ENCODE assay signal across 8 cellular contexts in the genomic region with DNA sequence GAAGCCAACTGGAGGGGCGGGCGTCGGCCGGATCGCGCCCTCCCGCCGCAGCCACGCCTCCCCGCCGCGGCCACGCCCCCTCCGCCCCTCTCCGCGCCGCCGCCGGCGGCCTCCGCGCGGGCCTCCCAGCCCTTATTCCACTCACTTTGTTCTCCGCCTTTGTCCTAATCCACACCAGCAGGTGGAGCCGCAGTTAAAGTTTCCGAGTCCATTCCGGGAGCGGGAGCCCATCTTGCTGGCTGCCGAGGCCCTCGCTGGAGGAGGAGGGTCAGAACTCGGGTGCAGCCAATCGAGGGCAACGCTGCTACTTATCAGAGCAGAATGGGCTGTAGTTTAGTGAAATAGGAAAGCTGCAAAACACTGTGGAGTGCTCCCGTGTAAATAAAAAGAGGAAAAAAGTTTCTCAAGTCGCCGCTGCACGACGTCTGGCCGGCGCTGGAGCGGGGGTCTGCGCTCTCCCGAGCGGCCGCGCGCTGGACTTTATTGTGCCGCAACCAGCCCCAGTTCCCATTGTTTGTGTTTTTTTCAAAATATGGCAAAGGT. TPM values are rescaled to one million over a fixed set of nuclear protein-coding genes. Genes with fewer than 3 reads are reported as not detected.
A peak's percentile ranks its signal among the peaks of the same experiment; 100 is the strongest.
DNase-seq lines count a peak whose midpoint lies in the region; ATAC-seq and TF ChIP-seq lines count a peak whose summit lies in the region.

TSS of gene ASF1A (plus strand) at position 271 of the 543 bp plus-strand sequence. CDS start at position 533, 262 bp downstream.

- intact Hi-C loops in Panc1 (cut with micrococcal nuclease; ENCODE audit: unreplicated experiment) = loop anchor here (5.0 kb wide), 1 partner anchor 218 kb away; no protein-coding TSS in a partner anchor

- BruUV-seq in Panc1 (replicated peaks; lab: Mats Ljungman, UMichigan) = no TSS peak

- H3K4me1 ChIP-seq in DND-41 (ENCODE audit: insufficient read depth, low read length) (peaks cover 54% of the 10 kb centered on the region), KMS-11 (ENCODE audit: low read depth, poor library complexity, severe bottlenecking) (peaks cover 41% of the 10 kb centered on the region), Panc1 (ENCODE audit: control insufficient read depth, insufficient read depth, low read length) (peaks cover 35% of the 10 kb centered on the region), esophagus (ENCODE audit: control insufficient read depth in 2 of 2, insufficient read depth in 2 of 2, low read length in 1 of 2) (peaks cover 0 to 2% of the 10 kb centered on the region in 2 donors), muscle layer of colon (ENCODE audit: insufficient read depth, low read length) (peaks cover 25% of the 10 kb centered on the region)

- H3K79me2 ChIP-seq in DND-41 (ENCODE audit: insufficient read depth, low read length) = peaks cover 77% of the 10 kb centered on the region
- H3K79me2 ChIP-seq in KMS-11 (ENCODE audit: insufficient read depth, low read depth) = peaks cover 48% of the 10 kb centered on the region

- H3K36me3 Mint-ChIP-seq in activated T-cell treated with anti-CD3 and anti-CD28 coated beads, Interleukin-2, amount 50 U/mL, for 4 hours (ENCODE audit: insufficient read depth) = peaks cover 13% of the 10 kb centered on the region

- peak within 1 kb of the TSS; percentile 98 to 99 for H3K4me3 ChIP-seq in DND-41 (ENCODE audit: low read depth in 1 of 2, low read length in 2 of 2)
- no peak within 1 kb of the TSS for H3K4me3 ChIP-seq in KMS-11 (IDR thresholded peaks at IDR 0.05; ENCODE audit: insufficient read depth, low read depth, low read length)
- peak within 1 kb of the TSS; percentile 91 to 98 for H3K4me3 ChIP-seq in Panc1 (ENCODE audit: low read depth in 2 of 2, low read length in 2 of 2)
- H3K4me3 ChIP-seq in esophagus (ENCODE audit: low read depth in 1 of 2, low read length in 2 of 2) = peak within 1 kb of the TSS; percentile 88 to 97
- H3K4me3 ChIP-seq in muscle layer of colon (ENCODE audit: low read depth in 1 of 2, low read length in 2 of 2) = peak within 1 kb of the TSS; percentile 88

- DNase-seq in DND-41 (peak; percentile 99), Panc1 (ENCODE audit: low read depth, low spot score) (peak; percentile 93)
- DNase-seq in activated T-cell treated with anti-CD3 and anti-CD28 coated beads, Interleukin-2, amount 50 U/mL, for 4 hours = peak; percentile 89
- peak; percentile 88 to 92 for DNase-seq in stimulated activated CD8-positive, alpha-beta memory T cell treated with anti-CD3 and anti-CD28 coated beads, Interleukin-7, amount 100 ng/mL, for 4 hours (ENCODE audit: low read depth in 2 of 2)

- H3K27me3 ChIP-seq in DND-41 (ENCODE audit: insufficient read depth, low read length, poor library complexity) (no peaks in the 10 kb centered on the region), KMS-11 (ENCODE audit: insufficient read depth, low read depth) (no peaks in the 10 kb centered on the region), Panc1 (ENCODE audit: control insufficient read depth, insufficient read depth, low read length) (no peaks in the 10 kb centered on the region), esophagus (ENCODE audit: control insufficient read depth in 1 of 2, insufficient read depth in 2 of 2, low read length in 2 of 2) (no peaks in the 10 kb centered on the region), muscle layer of colon (ENCODE audit: control insufficient read depth in 1 of 2, insufficient read depth in 2 of 2, low read length in 2 of 2) (no peaks in the 10 kb centered on the region)

- peaks cover 17% of the 10 kb centered on the region for H3K36me3 ChIP-seq in DND-41 (ENCODE audit: insufficient read depth, low read length)
- no peaks in the 10 kb centered on the region for H3K36me3 ChIP-seq in KMS-11 (ENCODE audit: insufficient read depth)
- H3K36me3 ChIP-seq in Panc1 (ENCODE audit: control insufficient read depth, insufficient read depth, low read length) = peaks cover 8% of the 10 kb centered on the region; the same call in 1 of the 2 replicates
- no peaks in the 10 kb centered on the region for H3K36me3 ChIP-seq in esophagus (ENCODE audit: control insufficient read depth in 2 of 2, insufficient read depth in 2 of 2, low read length in 1 of 2)
- no peaks in the 10 kb centered on the region for H3K36me3 ChIP-seq in muscle layer of colon (ENCODE audit: insufficient read depth, low read length)

- in situ Hi-C loops in Panc1 (cut with HindIII; ENCODE audit: low pct_unique_long_range_greater_than_20kb, low sequenced_read_pairs) = no loop called here

- H3K4me1 Mint-ChIP-seq in activated T-cell treated with anti-CD3 and anti-CD28 coated beads, Interleukin-2, amount 50 U/mL, for 4 hours (ENCODE audit: low read depth) = peaks cover 58% of the 10 kb centered on the region

- H3K27me3 Mint-ChIP-seq in activated T-cell treated with anti-CD3 and anti-CD28 coated beads, Interleukin-2, amount 50 U/mL, for 4 hours (ENCODE audit: low read depth) = no peaks in the 10 kb centered on the region

- peaks cover 13% of the 10 kb centered on the region; the same call in 1 of the 2 replicates for H4K20me1 ChIP-seq in DND-41 (ENCODE audit: insufficient read depth, low read length)
- no peaks in the 10 kb centered on the region for H4K20me1 ChIP-seq in KMS-11 (ENCODE audit: insufficient read depth)

- peak within 1 kb of the TSS; percentile 83 for H2AFZ ChIP-seq in DND-41 (ENCODE audit: low read depth, low read length)
- H2AFZ ChIP-seq in KMS-11 (ENCODE audit: low read depth) = peak within 1 kb of the TSS; percentile 50

- ATAC-seq in DND-41 (ENCODE audit: insufficient read depth, low read depth) = peak; percentile 87
- ATAC-seq in GM21737 (IDR thresholded peaks at IDR 0.05; ENCODE audit: unreplicated experiment) = peak; percentile 64
- ATAC-seq in Panc1 = peak; percentile 93
- ATAC-seq in activated T-cell treated with anti-CD3 and anti-CD28 coated beads, Interleukin-2, amount 50 U/mL, for 4 hours = peak; percentile 75 to 83

- H3K4me2 ChIP-seq in DND-41 (ENCODE audit: insufficient read depth, low read length) (peak within 1 kb of the TSS; percentile 72), KMS-11 (peak within 1 kb of the TSS; percentile 61)

- H3K9me3 Mint-ChIP-seq in activated T-cell treated with anti-CD3 and anti-CD28 coated beads, Interleukin-2, amount 50 U/mL, for 4 hours = no peaks in the 10 kb centered on the region

- H3K9ac ChIP-seq in DND-41 (ENCODE audit: low read depth, low read length) (peak within 1 kb of the TSS; percentile 98), KMS-11 (peak within 1 kb of the TSS; percentile 94), muscle layer of colon (ENCODE audit: low read length) (peak within 1 kb of the TSS; percentile 52)

- TF ChIP-seq CTCF in DND-41 (IDR thresholded peaks at IDR 0.05; ENCODE audit: borderline replicate concordance, extremely low read depth, low read length, poor library complexity, severe bottlenecking) (peak; percentile 92), KMS-11 (conservative IDR thresholded peaks at IDR 0.05; ENCODE audit: low read depth, low read length) (peak; percentile 20; the same call in 1 of the 2 replicates), Panc1 (IDR thresholded peaks at IDR 0.05) (peak; percentile 91)

- CTCF ChIA-PET in Panc1 (lab: Charles Lee) = no interaction called here

- H3K27ac ChIP-seq in DND-41 (ENCODE audit: low read length) = peak within 1 kb of the TSS; percentile 98
- H3K27ac ChIP-seq in KMS-11 = peak within 1 kb of the TSS; percentile 91
- peak within 1 kb of the TSS; percentile 96 for H3K27ac ChIP-seq in Panc1 (ENCODE audit: low read length)
- H3K27ac ChIP-seq in esophagus (ENCODE audit: low read depth in 2 of 2, low read length in 1 of 2) = peak within 1 kb of the TSS; percentile 98 to 99
- H3K27ac ChIP-seq in muscle layer of colon (ENCODE audit: low read depth, low read length) = peak within 1 kb of the TSS; percentile 95

- H3K9me3 ChIP-seq in DND-41 (ENCODE audit: insufficient read depth, low read length, severe bottlenecking) (no peaks in the 10 kb centered on the region), Panc1 (ENCODE audit: control insufficient read depth, insufficient read depth, low read depth, low read length) (no peaks in the 10 kb centered on the region), esophagus (ENCODE audit: control insufficient read depth in 2 of 2, insufficient read depth in 1 of 2, low read depth in 1 of 2, low read length in 1 of 2) (no peaks in the 10 kb centered on the region), muscle layer of colon (ENCODE audit: low read length) (no peaks in the 10 kb centered on the region)

- POLR2A ChIA-PET in Panc1 (lab: Charles Lee) = no interaction called here

- 0 to 1% methylated on average over 48 of the region's 48 CpGs for WGBS in esophagus, 2 donors

- peak within 1 kb of the TSS; percentile 98 for H3K4me3 Mint-ChIP-seq in activated T-cell treated with anti-CD3 and anti-CD28 coated beads, Interleukin-2, amount 50 U/mL, for 4 hours

RNA-seq across cellular contexts. Expression of gene ASF1A, which starts in this region (rescaled TPM):
- 28.5 TPM for total RNA-seq in Panc1 (2021; ENCODE audit: unreplicated experiment)
- polyA plus RNA-seq in Panc1 (2012; ENCODE audit: insufficient read length) = 14.0 TPM
- total RNA-seq in activated T-cell treated with anti-CD3 and anti-CD28 coated beads, Interleukin-2, amount 50 U/mL, for 4 hours = 10 to 100 TPM; 37.8 to 48.9 (median 40.2) TPM
- polyA plus RNA-seq in esophagus = 10 to 100 TPM in 1 of 2 donors, 1 to 10 TPM in 1; 8.4 to 14.5 TPM

Comparison
In these comparisons a context has a peak if more than half of its experiments do, and no peak if none do; other contexts are left out.
1. CTCF ChIP-seq: peak in every context shown above with its lines; median percentile 92 in DND-41; 91 in Panc1; 20 in KMS-11.